14 cellular contexts compared by ENCODE assay signal in the genomic region with DNA sequence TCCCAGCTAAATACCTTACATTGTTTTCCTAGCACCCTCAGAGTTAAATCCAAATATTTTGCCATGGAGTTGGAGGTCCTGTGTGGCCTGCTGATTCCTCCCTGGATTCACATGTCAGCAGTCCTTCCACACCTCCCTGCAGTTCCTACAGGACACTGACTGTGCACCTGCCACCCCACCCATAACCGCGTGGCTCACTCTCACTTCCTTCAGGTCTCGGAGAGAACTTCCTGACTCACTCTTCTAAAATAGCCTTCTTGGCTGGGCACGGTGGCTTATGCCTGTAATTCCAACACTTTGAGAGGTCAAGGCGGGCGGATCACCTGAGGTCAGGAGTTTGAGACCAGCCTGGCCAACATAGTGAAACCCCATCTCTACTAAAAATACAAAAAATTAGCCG.
"Had no signal": no experiment of that assay in that cellular context is flagged by ENCODE, and none has a peak within 500 bp of the region (broad histone marks: within the 10 kb centered on the region; RNA-seq: fewer than 3 reads in every experiment).

No MANE protein-coding gene starts in this region.

- H3K27me3 ChIP-seq: right lobe of liver, testis had no signal

- ATAC-seq: activated T-cell treated with anti-CD3 and anti-CD28 coated beads, Interleukin-2, amount 50 U/mL, for 4 hours; right lobe of liver had no signal

- H3K4me3 ChIP-seq: psoas muscle, right lobe of liver, testis had no signal

- H3K4me3 Mint-ChIP-seq: activated CD4-positive, alpha-beta memory T cell treated with anti-CD3 and anti-CD28 coated beads for 36 hours; activated naive CD8-positive, alpha-beta T cell; activated T-cell treated with anti-CD3 and anti-CD28 coated beads, Interleukin-2, amount 50 U/mL, for 4 hours; brain; central memory CD8-positive, alpha-beta T cell; nephron progenitor cell; stimulated activated naive CD8-positive, alpha-beta T cell treated with anti-CD3 and anti-CD28 coated beads, Interleukin-15, Interleukin-2, amounts not matched to agents 100 ng/mL and 50 ng/mL, for 24 hours had no signal

- H3K4me1 ChIP-seq: right lobe of liver, testis had no signal

- H3K9me3 Mint-ChIP-seq: activated CD4-positive, alpha-beta memory T cell treated with anti-CD3 and anti-CD28 coated beads for 36 hours; central memory CD8-positive, alpha-beta T cell had no signal

- H3K36me3 Mint-ChIP-seq: activated CD4-positive, alpha-beta memory T cell treated with anti-CD3 and anti-CD28 coated beads for 36 hours; activated naive CD8-positive, alpha-beta T cell; brain had no signal

- H3K36me3 ChIP-seq: right lobe of liver had no signal

- H3K27ac ChIP-seq: psoas muscle, right lobe of liver, testis had no signal

- H3K27ac Mint-ChIP-seq: activated CD4-positive, alpha-beta memory T cell treated with anti-CD3 and anti-CD28 coated beads for 36 hours; activated naive CD8-positive, alpha-beta T cell; brain; nephron progenitor cell; stimulated activated naive CD8-positive, alpha-beta T cell treated with anti-CD3 and anti-CD28 coated beads, Interleukin-15, Interleukin-2, amounts not matched to agents 100 ng/mL and 50 ng/mL, for 24 hours had no signal

- H3K9me3 ChIP-seq: psoas muscle, right lobe of liver, testis had no signal

- DNase-seq: activated CD4-positive, alpha-beta memory T cell treated with anti-CD3 and anti-CD28 coated beads for 36 hours; activated effector memory CD4-positive, alpha-beta T cell treated with anti-CD3 and anti-CD28 coated beads, Interleukin-2, amount 50 U/mL, for 16 hours; activated T-cell treated with anti-CD3 and anti-CD28 coated beads, Interleukin-2, amount 50 U/mL, for 4 hours; amygdala; glutamatergic neuron; mammary epithelial cell; nephron progenitor cell; psoas muscle; right lobe of liver; testis had no signal

- H3K4me1 Mint-ChIP-seq: central memory CD8-positive, alpha-beta T cell had no signal
